ENCODE assay signal across 34 cellular contexts in genomic region chr12:110907583-110907982, GRCh38. TPM values are rescaled to one million over a fixed set of nuclear protein-coding genes. Genes with fewer than 3 reads are reported as not detected.
A peak's percentile ranks its signal among the peaks of the same experiment; 100 is the strongest.
DNase-seq lines count a peak whose midpoint lies in the region; ATAC-seq, FAIRE-seq and TF ChIP-seq lines count a peak whose summit lies in the region.
"Had no signal": no experiment of that assay in that cellular context is flagged by ENCODE, and none has a peak within 500 bp of the region (broad histone marks: within the 10 kb centered on the region; RNA-seq: fewer than 3 reads in every experiment).

No MANE protein-coding gene starts in this region.

- H3K4me3 Mint-ChIP-seq in MCF 10A (ENCODE audit: unreplicated experiment): no peak overlapping the region
- H3K4me3 Mint-ChIP-seq in stimulated activated naive B cell treated with anti-CD40 and anti-IgM and Interleukin-4, amounts not matched to agents 10 μg/mL and 1 μg/mL and 100 μg/mL, for 72 hours: no peak overlapping the region
- H3K4me3 Mint-ChIP-seq: CD4-positive, CD25-positive, alpha-beta regulatory T cell had no signal

- H3K27ac ChIP-seq in breast epithelium (no peak overlapping the region), RWPE1 (peak overlapping the region; percentile 70), kidney (ENCODE audit: low read depth in 2 of 2, low read length in 2 of 2) (no peak overlapping the region), psoas muscle (no peak overlapping the region)
- H3K27ac ChIP-seq: ovary, WERI-Rb-1 had no signal

- H3K27me3 ChIP-seq in breast epithelium: peaks cover 0 to 4% of the 10 kb centered on the region in 2 donors
- H3K27me3 ChIP-seq in psoas muscle (ENCODE audit: insufficient read depth in 3 of 3, low read length in 2 of 3): no peaks in the 10 kb centered on the region
- H3K27me3 ChIP-seq: ovary had no signal

- POLR2A ChIA-PET in MCF 10A (lab: Yijun Ruan, JAX): interaction anchor here (1.5 kb wide), 1 partner anchor 11 kb away, joined by 3 read pairs; no protein-coding TSS in a partner anchor
- POLR2A ChIA-PET in RWPE1 (lab: Yijun Ruan, JAX; ENCODE audit: low non-redundant PET): no interaction called here

- no peak for TF ChIP-seq POLR2A in breast epithelium (IDR thresholded peaks at IDR 0.05)

- no TSS peak for BruUV-seq in MCF 10A (replicated peaks; lab: Mats Ljungman, UMichigan)

- H3K9me3 ChIP-seq in breast epithelium (no peaks in the 10 kb centered on the region), kidney (ENCODE audit: control insufficient read depth in 1 of 2, low read length in 2 of 2) (no peaks in the 10 kb centered on the region), psoas muscle (no peaks in the 10 kb centered on the region)
- H3K9me3 ChIP-seq: ovary had no signal

- ATAC-seq in psoas muscle (peak; percentile 3 to 22 (median 13)), HG03457 (IDR thresholded peaks at IDR 0.05; ENCODE audit: unreplicated experiment) (no peak)
- no peak for ATAC-seq in stimulated activated naive B cell treated with anti-CD40 and anti-IgM and Interleukin-4, amounts not matched to agents 10 μg/mL and 1 μg/mL and 100 μg/mL, for 72 hours (replicated peaks)
- ATAC-seq: K562; Panc1; stimulated activated naive CD8-positive, alpha-beta T cell treated with anti-CD3 and anti-CD28 coated beads, Interleukin-15, Interleukin-2, amounts not matched to agents 100 U/mL and 50 U/mL, for 24 hours had no signal

- H3K4me1 ChIP-seq in breast epithelium: no peaks in the 10 kb centered on the region
- H3K4me1 ChIP-seq in kidney (ENCODE audit: control insufficient read depth in 1 of 2, insufficient read depth in 1 of 2, low read depth in 1 of 2, low read length in 2 of 2): no peaks in the 10 kb centered on the region
- H3K4me1 ChIP-seq in psoas muscle: no peaks in the 10 kb centered on the region

- FAIRE-seq in kidney (lab: Jason Lieb, UNC): no peak
- FAIRE-seq: endothelial cell of umbilical vein, frontal cortex, K562, small intestine had no signal

- no peaks in the 10 kb centered on the region for H3K36me3 Mint-ChIP-seq in MCF 10A (ENCODE audit: insufficient read depth, unreplicated experiment)
- no peaks in the 10 kb centered on the region for H3K36me3 Mint-ChIP-seq in stimulated activated naive B cell treated with anti-CD40 and anti-IgM and Interleukin-4, amounts not matched to agents 10 μg/mL and 1 μg/mL and 100 μg/mL, for 72 hours
- H3K36me3 Mint-ChIP-seq: activated naive CD4-positive, alpha-beta T cell treated with anti-CD3 and anti-CD28 coated beads, Interleukin-2, amount 50 U/mL, for 72 hours; CD4-positive, CD25-positive, alpha-beta regulatory T cell had no signal

- TF ChIP-seq CTCF in MCF 10A (IDR thresholded peaks at IDR 0.05; ENCODE audit: unreplicated experiment): no peak
- TF ChIP-seq CTCF in breast epithelium (IDR thresholded peaks at IDR 0.05): no peak
- no peak for TF ChIP-seq CTCF in RWPE1 (conservative IDR thresholded peaks at IDR 0.05; ENCODE audit: low read depth)
- TF ChIP-seq CTCF in kidney (IDR thresholded peaks at IDR 0.05; ENCODE audit: borderline replicate concordance, extremely low read depth, insufficient read depth): no peak
- no peak for TF ChIP-seq CTCF in psoas muscle (IDR thresholded peaks at IDR 0.05)

- peaks cover 15% of the 10 kb centered on the region for H3K4me1 Mint-ChIP-seq in MCF 10A (ENCODE audit: insufficient read depth, unreplicated experiment)
- H3K4me1 Mint-ChIP-seq in stimulated activated naive B cell treated with anti-CD40 and anti-IgM and Interleukin-4, amounts not matched to agents 10 μg/mL and 1 μg/mL and 100 μg/mL, for 72 hours: peaks cover 17 to 56% of the 10 kb centered on the region in 2 donors

- H3K27ac Mint-ChIP-seq in MCF 10A (ENCODE audit: low read depth, unreplicated experiment): peak overlapping the region; percentile 32
- H3K27ac Mint-ChIP-seq in stimulated activated naive B cell treated with anti-CD40 and anti-IgM and Interleukin-4, amounts not matched to agents 10 μg/mL and 1 μg/mL and 100 μg/mL, for 72 hours: no peak overlapping the region

- H3K27me3 Mint-ChIP-seq in MCF 10A (ENCODE audit: insufficient read depth, unreplicated experiment): no peaks in the 10 kb centered on the region
- no peaks in the 10 kb centered on the region for H3K27me3 Mint-ChIP-seq in stimulated activated naive B cell treated with anti-CD40 and anti-IgM and Interleukin-4, amounts not matched to agents 10 μg/mL and 1 μg/mL and 100 μg/mL, for 72 hours
- H3K27me3 Mint-ChIP-seq: CD4-positive, CD25-positive, alpha-beta regulatory T cell had no signal

- no peaks in the 10 kb centered on the region for H3K9me3 Mint-ChIP-seq in MCF 10A (ENCODE audit: unreplicated experiment)
- H3K9me3 Mint-ChIP-seq in stimulated activated naive B cell treated with anti-CD40 and anti-IgM and Interleukin-4, amounts not matched to agents 10 μg/mL and 1 μg/mL and 100 μg/mL, for 72 hours: peaks cover 0 to 3% of the 10 kb centered on the region in 2 donors
- H3K9me3 Mint-ChIP-seq: activated naive CD4-positive, alpha-beta T cell treated with anti-CD3 and anti-CD28 coated beads, Interleukin-2, amount 50 U/mL, for 72 hours; CD4-positive, CD25-positive, alpha-beta regulatory T cell had no signal

- WGBS in psoas muscle, 3 donors: 32 to 47% (median 34%) methylated on average over 8 of the region's 8 CpGs

- intact Hi-C loops in MCF 10A (cut with micrococcal nuclease) (no loop called here), breast epithelium (cut with DNase I; ENCODE audit: low total_unique reads) (no loop called here), kidney (cut with DNase I) (no loop called here), psoas muscle (cut with DNase I) (no loop called here)

- no peaks in the 10 kb centered on the region for H3K36me3 ChIP-seq in breast epithelium
- no peaks in the 10 kb centered on the region for H3K36me3 ChIP-seq in kidney (ENCODE audit: control insufficient read depth in 1 of 2, insufficient read depth in 2 of 2, low read length in 2 of 2)
- peaks cover 0 to 7% of the 10 kb centered on the region in 2 donors for H3K36me3 ChIP-seq in psoas muscle (ENCODE audit: insufficient read depth in 1 of 2, low read depth in 1 of 2)
- H3K36me3 ChIP-seq: ovary, WERI-Rb-1 had no signal

- CTCF ChIA-PET in MCF 10A (lab: Yijun Ruan, JAX): interaction anchor here (1.2 kb wide), 1 partner anchor 9 kb away, joined by 3 read pairs; no protein-coding TSS in a partner anchor
- CTCF ChIA-PET in RWPE1 (lab: Yijun Ruan, JAX): no interaction called here

- no peak overlapping the region for H3K9ac ChIP-seq in kidney (ENCODE audit: low read length in 2 of 2)

- no peak overlapping the region for H3K4me3 ChIP-seq in breast epithelium
- H3K4me3 ChIP-seq in kidney (ENCODE audit: low read length in 2 of 2): no peak overlapping the region
- no peak overlapping the region for H3K4me3 ChIP-seq in psoas muscle
- H3K4me3 ChIP-seq: K562, ovary had no signal

- DNase-seq in MCF 10A (ENCODE audit: unreplicated experiment): no peak
- DNase-seq in breast epithelium (ENCODE audit: low spot score in 2 of 2): no peak
- DNase-seq in RWPE1 (ENCODE audit: low spot score): no peak
- peak; percentile 43 for DNase-seq in kidney
- DNase-seq in psoas muscle: no peak
- no peak for DNase-seq in GOT3 (lab: John Stamatoyannopoulos, UW)
- no peak for DNase-seq in stimulated activated naive B cell treated with anti-CD40 and anti-IgM and Interleukin-4, amounts not matched to agents 10 μg/mL and 1 μg/mL and 100 μg/mL, for 72 hours
- DNase-seq: activated CD4-positive, alpha-beta T cell treated with anti-CD3 and anti-CD28 coated beads for 4 hours; activated CD8-positive, alpha-beta memory T cell treated with anti-CD3 and anti-CD28 coated beads for 24 hours; amygdala; Calu3; CD4-positive, CD25-positive, alpha-beta regulatory T cell; DMS79 treated with DMSO at 0.1 percent for 48 hours; GF-D8; NCI-H1105 treated with DMSO at 0.1 percent for 48 hours; NCI-H2029; NCI-H526 treated with DMSO at 0.1 percent for 48 hours; NK-92 treated with Interleukin-12 subunit alpha and Interleukin-12 subunit beta, amount 100 ng/mL, for 24 hours; ovary; retina; small intestine; stimulated activated naive CD8-positive, alpha-beta T cell treated with anti-CD3 and anti-CD28 coated beads, Interleukin-15, Interleukin-2, amounts not matched to agents 100 U/mL and 50 U/mL, for 24 hours; SW 1271; T-helper 9 cell; WERI-Rb-1 had no signal

RNA-seq across cellular contexts. Expression of gene MYL2, which starts 12.8 kb away (rescaled TPM):
- total RNA-seq in MCF 10A (2022): not detected in 2 replicates
- total RNA-seq in breast epithelium: not detected
- total RNA-seq in kidney: not detected
- polyA plus RNA-seq in kidney (ENCODE audit: insufficient read depth, low read depth, low replicate concordance): 4.4 TPM
- over 10,000 TPM in 3 of 4 donors, 1,000 to 10,000 TPM in 1; 8,427 to 31,606 (median 20,652) TPM for total RNA-seq in psoas muscle
- polyA plus RNA-seq in psoas muscle: over 10,000 TPM in 2 of 3 donors, 1,000 to 10,000 TPM in 1; 7,765 to 17,490 (median 15,368) TPM
- total RNA-seq: activated naive CD4-positive, alpha-beta T cell treated with anti-CD3 and anti-CD28 coated beads, Interleukin-2, amount 50 U/mL, for 72 hours; Calu3; CD4-positive, CD25-positive, alpha-beta regulatory T cell; frontal cortex; K562; mesenteric fat pad; temporal lobe had no signal
- polyA plus RNA-seq: CD4-positive, CD25-positive, alpha-beta regulatory T cell; endothelial cell of umbilical vein; K562; urinary bladder had no signal

Comparison
In these comparisons a context has a peak if more than half of its experiments do, and no peak if none do; other contexts are left out.
1. ATAC-seq: peak in psoas muscle (4 of 4); none in stimulated activated naive B cell treated with anti-CD40 and anti-IgM and Interleukin-4, amounts not matched to agents 10 μg/mL and 1 μg/mL and 100 μg/mL, for 72 hours (0 of 2) and HG03457 (single experiment).
2. RNA of gene MYL2, which starts 12.8 kb away (total RNA-seq): 8,427 to 31,606 TPM in psoas muscle; not detected in MCF 10A, not detected in breast epithelium and not detected in kidney (single experiment); every median in the first group is over 1,000 times any median in the second.